In the genomic region with DNA sequence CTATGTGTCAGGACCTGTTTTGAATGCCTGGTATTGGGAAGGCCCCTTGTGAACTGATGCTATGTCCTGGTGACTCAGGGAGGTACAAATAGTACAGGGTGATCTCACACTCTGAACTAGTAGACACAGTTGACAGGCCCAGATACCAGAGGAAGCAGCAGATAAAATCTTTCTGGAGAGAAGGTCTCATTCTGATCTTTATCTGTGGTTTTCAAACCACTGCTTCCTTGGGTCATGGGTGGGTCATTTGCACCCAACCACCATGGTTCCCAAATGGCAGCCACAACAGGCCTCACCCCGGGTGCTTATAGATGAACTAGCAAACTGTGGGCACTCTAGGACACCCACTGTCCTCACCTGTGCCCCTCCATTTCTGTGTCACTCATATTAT, we compare ENCODE assay signal across 10 cellular contexts. TPM values are rescaled to one million over a fixed set of nuclear protein-coding genes. Genes with fewer than 3 reads are reported as not detected.
A peak's percentile ranks its signal among the peaks of the same experiment; 100 is the strongest.
DNase-seq lines count a peak whose midpoint lies in the region; ATAC-seq and TF ChIP-seq lines count a peak whose summit lies in the region.
"Had no signal": no experiment of that assay in that cellular context is flagged by ENCODE, and none has a peak within 500 bp of the region (broad histone marks: within the 10 kb centered on the region; RNA-seq: fewer than 3 reads in every experiment).

No MANE protein-coding gene starts in this region.

- no peak for TF ChIP-seq CTCF in CD8-positive, alpha-beta T cell (IDR thresholded peaks at IDR 0.05)

- H3K9me3 Mint-ChIP-seq in CD8-positive, alpha-beta T cell, result no peaks in the 10 kb centered on the region

- H3K27me3 ChIP-seq in CD8-positive, alpha-beta T cell (ENCODE audit: insufficient read depth, low read length), result no peaks in the 10 kb centered on the region
- H3K27me3 ChIP-seq: gastrocnemius medialis had no signal

- ATAC-seq in CD8-positive, alpha-beta T cell, result peak; percentile 33
- peak; percentile 50 for ATAC-seq in GM21360 (IDR thresholded peaks at IDR 0.05; ENCODE audit: unreplicated experiment)

- intact Hi-C loops in CD8-positive, alpha-beta T cell (cut with DNase I, micrococcal nuclease), result no loop called here

- CTCF ChIA-PET in CD8-positive, alpha-beta T cell (lab: Charles Lee), result interaction anchor here (1.0 to 3.3 kb wide), 2 partner anchors 9 to 43 kb away, joined by 4 to 16 read pairs; a partner anchor contains a TSS

- H3K36me3 Mint-ChIP-seq in CD8-positive, alpha-beta T cell, result peaks cover 47% of the 10 kb centered on the region

- no peaks in the 10 kb centered on the region for H3K27me3 Mint-ChIP-seq in CD8-positive, alpha-beta T cell (ENCODE audit: low read depth)

- POLR2A ChIA-PET in CD8-positive, alpha-beta T cell (lab: Charles Lee), result no interaction called here

- H3K27ac ChIP-seq in CD8-positive, alpha-beta T cell (ENCODE audit: low read depth, low read length), result no peak overlapping the region
- H3K27ac ChIP-seq: gastrocnemius medialis had no signal

- H3K4me1 Mint-ChIP-seq in CD8-positive, alpha-beta T cell (ENCODE audit: low read depth), result peaks cover 38% of the 10 kb centered on the region

- no peaks in the 10 kb centered on the region for H3K9me3 ChIP-seq in CD8-positive, alpha-beta T cell (ENCODE audit: low read length)
- H3K9me3 ChIP-seq: gastrocnemius medialis had no signal

- peaks cover 21% of the 10 kb centered on the region for H3K4me1 ChIP-seq in CD8-positive, alpha-beta T cell (ENCODE audit: insufficient read depth, low read length)

- no peak overlapping the region for H3K4me3 ChIP-seq in CD8-positive, alpha-beta T cell (ENCODE audit: low read depth, low read length)
- H3K4me3 ChIP-seq: gastrocnemius medialis had no signal

- DNase-seq in CD8-positive, alpha-beta T cell, result no peak
- DNase-seq in SKM-1 treated with dmso at 0.1 percent for 144 hours (lab: John Stamatoyannopoulos, UW; ENCODE audit: unreplicated experiment), result peak; percentile 61
- DNase-seq in hepatic stellate cell (ENCODE audit: low spot score), result peak; percentile 75
- no peak for DNase-seq in hypothalamus (lab: John Stamatoyannopoulos, UW)
- no peak for DNase-seq in iPS-NIHi11 (ENCODE audit: low spot score)
- no peak for DNase-seq in activated gamma-delta T cell treated with Interleukin-2 at 50 U/mL for 16 hours
- DNase-seq in NCI-H1694 (lab: John Stamatoyannopoulos, UW), result no peak
- DNase-seq: gastrocnemius medialis, NCI-H524 treated with DMSO at 0.1 percent for 48 hours had no signal

- peaks cover 6% of the 10 kb centered on the region for H3K36me3 ChIP-seq in CD8-positive, alpha-beta T cell (ENCODE audit: insufficient read depth, low read length)
- H3K36me3 ChIP-seq: gastrocnemius medialis had no signal

- H3K4me3 Mint-ChIP-seq in CD8-positive, alpha-beta T cell, result no peak overlapping the region

- peak overlapping the region; percentile 64 for H3K27ac Mint-ChIP-seq in CD8-positive, alpha-beta T cell

RNA-seq across cellular contexts. Expression of a gene that starts 43.4 kb away (rescaled TPM):
- total RNA-seq in CD8-positive, alpha-beta T cell, result 10 to 100 TPM; 14.5 to 21.8 TPM

Comparison
In these comparisons a context has a peak if more than half of its experiments do, and no peak if none do; other contexts are left out.
1. DNase-seq: peak in SKM-1 treated with dmso at 0.1 percent for 144 hours (single experiment) and hepatic stellate cell (single experiment); none in CD8-positive, alpha-beta T cell (0 of 7), hypothalamus (0 of 51), iPS-NIHi11 (single experiment), activated gamma-delta T cell treated with Interleukin-2 at 50 U/mL for 16 hours (single experiment) and NCI-H1694 (single experiment).